Comparison of ENCODE assay signal across 8 cellular contexts in genomic region chr19:1863308-1863637, GRCh38. TPM values are rescaled to one million over a fixed set of nuclear protein-coding genes. Genes with fewer than 3 reads are reported as not detected.
DNase-seq lines count a peak whose midpoint lies in the region; ATAC-seq lines count a peak whose summit lies in the region.

TSS of gene KLF16 (minus strand) at chr19:1863579. CDS start at chr19:1863497, 82 bp downstream.

- no peaks in the 10 kb centered on the region for H3K9me3 Mint-ChIP-seq in T-cell

- peak within 1 kb of the TSS; percentile 94 for H3K4me2 ChIP-seq in skeletal muscle satellite cell (ENCODE audit: low read length)

- POLR2A ChIA-PET in T-cell (lab: Charles Lee), result no interaction called here

- H3K36me3 ChIP-seq in skeletal muscle satellite cell (ENCODE audit: insufficient read depth, low read length), result no peaks in the 10 kb centered on the region

- DNase-seq in activated CD4-positive, CD25-positive, alpha-beta regulatory T cell treated with anti-CD3 and anti-CD28 coated beads, Interleukin-2, amount 50 U/mL, for 72 hours, result no peak
- no peak for DNase-seq in T-cell
- DNase-seq in glomerular endothelial cell (ENCODE audit: extremely low read depth, low read depth, low spot score), result no peak
- no peak for DNase-seq in H4 (ENCODE audit: low spot score)
- DNase-seq in activated CD4-positive, alpha-beta T cell treated with anti-CD3 and anti-CD28 coated beads, Interleukin-2, amount 50 U/mL, for 48 hours, result no peak

- peaks cover 31 to 44% (median 43%) of the 10 kb centered on the region in 3 donors for H3K4me1 Mint-ChIP-seq in T-cell

- CTCF ChIA-PET in T-cell (lab: Charles Lee), result no interaction called here

- H3K36me3 Mint-ChIP-seq in T-cell, result no peaks in the 10 kb centered on the region

- H3K27ac Mint-ChIP-seq in T-cell, result peak within 1 kb of the TSS; percentile 92 to 96

- H3K9me3 ChIP-seq in skeletal muscle satellite cell (replicated peaks; ENCODE audit: low read length), result no peaks in the 10 kb centered on the region

- H3K9ac ChIP-seq in skeletal muscle satellite cell (ENCODE audit: low read depth, low read length), result peak within 1 kb of the TSS; percentile 92

- H3K4me1 ChIP-seq in skeletal muscle satellite cell (ENCODE audit: control insufficient read depth, insufficient read depth, low read length), result peaks cover 33% of the 10 kb centered on the region

- H3K4me3 ChIP-seq in skeletal muscle satellite cell (ENCODE audit: low read length), result peak within 1 kb of the TSS; percentile 99

- ATAC-seq in activated CD4-positive, CD25-positive, alpha-beta regulatory T cell treated with anti-CD3 and anti-CD28 coated beads, Interleukin-2, amount 50 U/mL, for 24 hours, result peak; percentile 0
- ATAC-seq in T-cell (replicated peaks in 1 of 4) (peak in 2 of 4 experiments; percentile 0 to 1), HG03378 (IDR thresholded peaks at IDR 0.05; ENCODE audit: unreplicated experiment) (no peak)

- no peaks in the 10 kb centered on the region for H3K27me3 ChIP-seq in skeletal muscle satellite cell (ENCODE audit: control insufficient read depth, insufficient read depth, low read length)

- peak within 1 kb of the TSS; percentile 93 to 98 (median 93) for H3K4me3 Mint-ChIP-seq in T-cell

- H3K27me3 Mint-ChIP-seq in T-cell, result no peaks in the 10 kb centered on the region

RNA-seq across cellular contexts. Expression of gene KLF16, which starts in this region (rescaled TPM):
- total RNA-seq in T-cell, result 10 to 100 TPM; 29.8 to 61.4 (median 32.7) TPM
- total RNA-seq in glomerular endothelial cell, result 25.1 and 35.6 TPM in 2 replicates
- 12.9 and 13.2 TPM in 2 replicates for total RNA-seq in skeletal muscle satellite cell (2012; rRNA removed)
- total RNA-seq in H4 (2014; rRNA removed; shearing (Covaris generic)), result 1.8 and 4.6 TPM in 2 replicates
